In the genomic region with DNA sequence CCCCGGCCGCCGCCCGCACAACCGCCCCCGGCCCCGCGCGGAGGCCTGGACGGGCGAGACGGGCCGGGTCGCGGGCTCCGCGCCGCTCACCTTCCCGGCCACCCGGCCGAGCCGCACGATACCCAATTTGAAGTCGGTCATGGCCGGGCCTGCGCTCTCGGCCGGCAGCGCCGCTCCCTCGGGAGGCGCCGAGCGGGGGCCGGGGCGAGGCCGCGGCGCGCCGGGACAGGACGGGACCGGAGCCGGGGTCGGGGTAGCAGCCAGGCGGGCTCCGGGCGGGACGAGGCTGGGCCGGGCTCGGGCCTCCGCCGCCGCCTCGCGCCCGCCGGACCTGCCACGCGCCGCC, we compare ENCODE assay signal across 8 cellular contexts. TPM values are rescaled to one million over a fixed set of nuclear protein-coding genes. Genes with fewer than 3 reads are reported as not detected.
DNase-seq lines count a peak whose midpoint lies in the region; ATAC-seq, FAIRE-seq and TF ChIP-seq lines count a peak whose summit lies in the region.

No MANE protein-coding gene starts in this region.

- H3K27ac ChIP-seq in heart left ventricle (peak overlapping the region in 2 of 12 donors; percentile 13 to 39), SJCRH30 (no peak overlapping the region), iPS-20b (ENCODE audit: low read length) (no peak overlapping the region)

- no peak for ATAC-seq in heart left ventricle
- ATAC-seq in Right ventricle myocardium superior (ENCODE audit: poor library complexity) = no peak

- H3K9me3 ChIP-seq in heart left ventricle (no peaks in the 10 kb centered on the region), SJCRH30 (replicated peaks) (no peaks in the 10 kb centered on the region), iPS-20b (ENCODE audit: insufficient read depth, low read depth, low read length) (no peaks in the 10 kb centered on the region)

- no peak for TF ChIP-seq POLR2A in heart left ventricle (IDR thresholded peaks at IDR 0.05)

- no peak overlapping the region for H3K9ac ChIP-seq in iPS-20b (ENCODE audit: low read depth, low read length)

- no peak for FAIRE-seq in urothelium cell line (lab: Jason Lieb, UNC)

- WGBS in heart left ventricle, 4 donors = 0 to 1% (median 1%) methylated on average over 14 to 61 of the region's 61 CpGs; no CpG with 5 or more reads in 1 of the 4 donors

- H3K4me1 ChIP-seq in heart left ventricle (peaks cover 0 to 26% (median 13%) of the 10 kb centered on the region in 12 donors), SJCRH30 (no peaks in the 10 kb centered on the region), iPS-20b (ENCODE audit: insufficient read depth, low read length) (peaks cover 6% of the 10 kb centered on the region; the same call in 1 of the 2 replicates)

- H3K4me3 ChIP-seq in heart left ventricle = peak overlapping the region; percentile 59 to 86 (median 70)
- peak overlapping the region; percentile 89 for H3K4me3 ChIP-seq in SJCRH30
- H3K4me3 ChIP-seq in iPS-20b (ENCODE audit: low read length) = peak overlapping the region; percentile 85; the same call in 1 of the 2 replicates

- H3K36me3 ChIP-seq in heart left ventricle = peaks cover 0 to 29% (median 24%) of the 10 kb centered on the region in 9 donors
- H3K36me3 ChIP-seq in SJCRH30 = peaks cover 27% of the 10 kb centered on the region
- peaks cover 38% of the 10 kb centered on the region for H3K36me3 ChIP-seq in iPS-20b (ENCODE audit: insufficient read depth, low read depth, low read length)

- H3K27me3 ChIP-seq in heart left ventricle (no peaks in the 10 kb centered on the region), SJCRH30 (no peaks in the 10 kb centered on the region), iPS-20b (ENCODE audit: insufficient read depth, low read length) (peaks cover 9% of the 10 kb centered on the region; the same call in 1 of the 2 replicates)

- DNase-seq in heart left ventricle (no peak), Right ventricle myocardium superior (no peak), SJCRH30 (no peak), urothelium cell line (ENCODE audit: low spot score) (peak; percentile 26), putamen (ENCODE audit: low spot score) (no peak), NOMO-1 treated with dmso at 0.1 percent for 144 hours (lab: John Stamatoyannopoulos, UW; ENCODE audit: unreplicated experiment) (no peak)
- no peak for DNase-seq in effector CD8-positive, alpha-beta T cell (lab: John Stamatoyannopoulos, UW)

- TF ChIP-seq CTCF in heart left ventricle (IDR thresholded peaks at IDR 0.05) = no peak

- intact Hi-C loops in heart left ventricle (cut with DNase I) = no loop called here
- intact Hi-C loops in Right ventricle myocardium superior (cut with DNase I) = no loop called here

RNA-seq across cellular contexts. Expression of a gene that starts 0.2 kb away (rescaled TPM):
- total RNA-seq in heart left ventricle (10 to 100 TPM in 4 of 9 donors, 1 to 10 TPM in 5; 6.8 to 19.9 (median 9.4) TPM), Right ventricle myocardium superior (12.0 TPM)
- polyA plus RNA-seq in heart left ventricle = 10 to 100 TPM; 12.0 to 20.5 TPM
- 46.9 and 48.8 TPM in 2 replicates for total RNA-seq in SJCRH30 (2014; rRNA removed; shearing (Covaris generic))

RNA-seq across cellular contexts. Expression of a gene that starts 11.4 kb away (rescaled TPM):
- total RNA-seq in heart left ventricle (10 to 100 TPM; 12.6 to 22.0 (median 16.7) TPM), Right ventricle myocardium superior (18.6 TPM)
- 10 to 100 TPM; 13.1 to 23.7 TPM for polyA plus RNA-seq in heart left ventricle
- total RNA-seq in SJCRH30 (2014; rRNA removed; shearing (Covaris generic)) = 27.5 and 31.7 TPM in 2 replicates

RNA-seq across cellular contexts. Expression of a gene that starts 15.4 kb away (rescaled TPM):
- 10 to 100 TPM; 14.1 to 43.6 (median 20.7) TPM for total RNA-seq in heart left ventricle
- 10 to 100 TPM; 23.2 to 42.6 TPM for polyA plus RNA-seq in heart left ventricle
- total RNA-seq in Right ventricle myocardium superior = 15.7 TPM
- total RNA-seq in SJCRH30 (2014; rRNA removed; shearing (Covaris generic)) = 4.5 and 5.4 TPM in 2 replicates

RNA-seq across cellular contexts. Expression of a gene that starts 28.7 kb away (rescaled TPM):
- total RNA-seq in heart left ventricle = 10 to 100 TPM; 27.8 to 55.9 (median 32.0) TPM
- 10 to 100 TPM; 24.5 to 27.1 TPM for polyA plus RNA-seq in heart left ventricle
- 31.2 TPM for total RNA-seq in Right ventricle myocardium superior
- total RNA-seq in SJCRH30 (2014; rRNA removed; shearing (Covaris generic)) = 77.3 and 79.6 TPM in 2 replicates

RNA-seq across cellular contexts. Expression of a gene that starts 38.4 kb away (rescaled TPM):
- total RNA-seq in heart left ventricle (100 to 1,000 TPM; 118 to 389 (median 196) TPM), Right ventricle myocardium superior (272 TPM)
- 100 to 1,000 TPM; 160 to 847 TPM for polyA plus RNA-seq in heart left ventricle
- 12.3 and 15.6 TPM in 2 replicates for total RNA-seq in SJCRH30 (2014; rRNA removed; shearing (Covaris generic))
